In genomic region chr2:128199141-128199540, GRCh38 we compare ENCODE assay signal across 15 cellular contexts.
"Had no signal": no experiment of that assay in that cellular context is flagged by ENCODE, and none has a peak within 500 bp of the region (broad histone marks: within the 10 kb centered on the region; RNA-seq: fewer than 3 reads in every experiment).

No MANE protein-coding gene starts in this region.

- H3K4me1 Mint-ChIP-seq: neural progenitor cell had no signal

- H3K36me3 Mint-ChIP-seq: naive thymus-derived CD8-positive, alpha-beta T cell had no signal

- DNase-seq: foreskin keratinocyte; left colon; mucosa of descending colon; naive thymus-derived CD8-positive, alpha-beta T cell; ovary; small intestine; stimulated activated CD4-positive, alpha-beta T cell treated with anti-CD3 and anti-CD28 coated beads, Interleukin-12 subunit alpha, Interleukin-12 subunit beta, amount 100 ng/mL, for 4 hours; stimulated activated naive CD4-positive, alpha-beta T cell; stomach; transverse colon; uterus had no signal

- H3K27me3 Mint-ChIP-seq: naive thymus-derived CD8-positive, alpha-beta T cell had no signal

- H3K27ac ChIP-seq: foreskin keratinocyte, hepatocyte, neural progenitor cell, ovary, right atrium auricular region, stomach, thoracic aorta, transverse colon, uterus had no signal

- H3K9me3 Mint-ChIP-seq: naive thymus-derived CD8-positive, alpha-beta T cell; neural progenitor cell had no signal

- H3K27ac Mint-ChIP-seq: neural progenitor cell had no signal

- H3K4me3 Mint-ChIP-seq: naive thymus-derived CD8-positive, alpha-beta T cell; neural progenitor cell had no signal

- ATAC-seq: left colon; mucosa of descending colon; naive thymus-derived CD8-positive, alpha-beta T cell had no signal
